ENCODE assay signal across 28 cellular contexts in genomic region chr3:34019158-34019557, GRCh38.
"Had no signal": no experiment of that assay in that cellular context is flagged by ENCODE, and none has a peak within 500 bp of the region (broad histone marks: within the 10 kb centered on the region; RNA-seq: fewer than 3 reads in every experiment).

No MANE protein-coding gene starts in this region.

- H3K4me2 ChIP-seq: PC-9 had no signal

- H3K36me3 ChIP-seq: brain microvascular endothelial cell, WERI-Rb-1 had no signal

- DNase-seq: activated CD4-positive, alpha-beta memory T cell treated with anti-CD3 and anti-CD28 coated beads, Interleukin-2, amount 10 ng/mL, durations not matched to agents 7 days and 5 days; activated CD4-positive, alpha-beta T cell treated with anti-CD3 and anti-CD28 coated beads for 1 hour; activated CD4-positive, alpha-beta T cell treated with anti-CD3 and anti-CD28 coated beads for 48 hours; activated CD4-positive, CD25-positive, alpha-beta regulatory T cell; activated CD8-positive, alpha-beta memory T cell treated with anti-CD3 and anti-CD28 coated beads for 24 hours; activated CD8-positive, alpha-beta memory T cell treated with anti-CD3 and anti-CD28 coated beads, Interleukin-2, amount 10 ng/mL, durations not matched to agents 7 days and 5 days; activated CD8-positive, alpha-beta memory T cell treated with anti-CD3 and anti-CD28 coated beads, Interleukin-2, amount 50 U/mL, for 48 hours; activated effector memory CD4-positive, alpha-beta T cell treated with Interleukin-2 at 50 U/mL for 16 hours; activated naive CD4-positive, alpha-beta T cell treated with anti-CD3 and anti-CD28 coated beads, Interleukin-2, amount 10 ng/mL, durations not matched to agents 7 days and 5 days; activated naive CD8-positive, alpha-beta T cell treated with anti-CD3 and anti-CD28 coated beads, Interleukin-2, amount 50 U/mL, for 24 hours; activated T-cell treated with anti-CD3 and anti-CD28 coated beads, Interleukin-2, amount 50 U/mL, for 48 hours; anterior cingulate cortex; brain microvascular endothelial cell; central memory CD4-positive, alpha-beta T cell; MM.1S; MV-4-11; NCI-H1092; NCI-H1436 treated with DMSO at 0.1 percent for 48 hours; NCI-H1694 treated with DMSO at 0.1 percent for 48 hours; NCI-H2029; NCI-H345; NCI-H524 treated with DMSO at 0.1 percent for 48 hours; PC-9; T1000; WERI-Rb-1 had no signal

- H3K27me3 ChIP-seq: brain microvascular endothelial cell had no signal

- H3K4me3 Mint-ChIP-seq: activated CD4-positive, alpha-beta memory T cell treated with anti-CD3 and anti-CD28 coated beads, Interleukin-2, amount 10 ng/mL, durations not matched to agents 7 days and 5 days; activated CD8-positive, alpha-beta memory T cell treated with anti-CD3 and anti-CD28 coated beads, Interleukin-2, amount 10 ng/mL, durations not matched to agents 7 days and 5 days; activated naive CD4-positive, alpha-beta T cell treated with anti-CD3 and anti-CD28 coated beads, Interleukin-2, amount 10 ng/mL, durations not matched to agents 7 days and 5 days; activated naive CD8-positive, alpha-beta T cell; activated naive CD8-positive, alpha-beta T cell treated with anti-CD3 and anti-CD28 coated beads, Interleukin-2, amount 50 U/mL, for 24 hours had no signal

- H3K4me3 ChIP-seq: PC-9 had no signal

- H3K27ac Mint-ChIP-seq: activated CD4-positive, alpha-beta memory T cell treated with anti-CD3 and anti-CD28 coated beads, Interleukin-2, amount 10 ng/mL, durations not matched to agents 7 days and 5 days; activated CD8-positive, alpha-beta memory T cell treated with anti-CD3 and anti-CD28 coated beads, Interleukin-2, amount 10 ng/mL, durations not matched to agents 7 days and 5 days; activated naive CD8-positive, alpha-beta T cell; activated naive CD8-positive, alpha-beta T cell treated with anti-CD3 and anti-CD28 coated beads, Interleukin-2, amount 50 U/mL, for 24 hours had no signal

- H3K27me3 Mint-ChIP-seq: activated naive CD4-positive, alpha-beta T cell treated with anti-CD3 and anti-CD28 coated beads, Interleukin-2, amount 10 ng/mL, durations not matched to agents 7 days and 5 days; activated naive CD8-positive, alpha-beta T cell; activated naive CD8-positive, alpha-beta T cell treated with anti-CD3 and anti-CD28 coated beads, Interleukin-2, amount 50 U/mL, for 24 hours had no signal

- H2AFZ ChIP-seq: PC-9 had no signal

- ATAC-seq: activated CD8-positive, alpha-beta memory T cell treated with anti-CD3 and anti-CD28 coated beads, Interleukin-2, amount 10 ng/mL, durations not matched to agents 7 days and 5 days; activated naive CD8-positive, alpha-beta T cell treated with anti-CD3 and anti-CD28 coated beads, Interleukin-2, amount 50 U/mL, for 24 hours; Right ventricle myocardium inferior had no signal

- H3K27ac ChIP-seq: brain microvascular endothelial cell, PC-9, RWPE1, WERI-Rb-1 had no signal

- H3K9me3 Mint-ChIP-seq: activated CD4-positive, alpha-beta memory T cell treated with anti-CD3 and anti-CD28 coated beads, Interleukin-2, amount 10 ng/mL, durations not matched to agents 7 days and 5 days; activated naive CD4-positive, alpha-beta T cell treated with anti-CD3 and anti-CD28 coated beads, Interleukin-2, amount 10 ng/mL, durations not matched to agents 7 days and 5 days; activated naive CD8-positive, alpha-beta T cell treated with anti-CD3 and anti-CD28 coated beads, Interleukin-2, amount 50 U/mL, for 24 hours had no signal

- H3K36me3 Mint-ChIP-seq: activated naive CD4-positive, alpha-beta T cell treated with anti-CD3 and anti-CD28 coated beads, Interleukin-2, amount 10 ng/mL, durations not matched to agents 7 days and 5 days had no signal
